8 cellular contexts compared by ENCODE assay signal in genomic region chr10:102121739-102122372, GRCh38.
A peak's percentile ranks its signal among the peaks of the same experiment; 100 is the strongest.
DNase-seq lines count a peak whose midpoint lies in the region; ATAC-seq lines count a peak whose summit lies in the region.
"Had no signal": no experiment of that assay in that cellular context is flagged by ENCODE, and none has a peak within 500 bp of the region (broad histone marks: within the 10 kb centered on the region; RNA-seq: fewer than 3 reads in every experiment).

No MANE protein-coding gene starts in this region.

- ATAC-seq in activated naive CD8-positive, alpha-beta T cell treated with anti-CD3 and anti-CD28 coated beads, Interleukin-2, amount 50 U/mL, for 24 hours: no peak
- ATAC-seq in stimulated activated effector memory CD8-positive, alpha-beta T cell treated with anti-CD3 and anti-CD28 coated beads, Interleukin-12 subunit alpha, Interleukin-12 subunit beta, amount 100 ng/mL, for 72 hours: no peak
- ATAC-seq in HG03460 (IDR thresholded peaks at IDR 0.05; ENCODE audit: unreplicated experiment): no peak
- ATAC-seq in HG02678 (IDR thresholded peaks at IDR 0.05; ENCODE audit: unreplicated experiment): no peak

- peaks cover 2% of the 10 kb centered on the region for H3K36me3 Mint-ChIP-seq in activated naive CD8-positive, alpha-beta T cell treated with anti-CD3 and anti-CD28 coated beads, Interleukin-2, amount 50 U/mL, for 24 hours (ENCODE audit: low read depth)
- peaks cover 22% of the 10 kb centered on the region for H3K36me3 Mint-ChIP-seq in stimulated activated effector memory CD8-positive, alpha-beta T cell treated with anti-CD3 and anti-CD28 coated beads, Interleukin-12 subunit alpha, Interleukin-12 subunit beta, amount 100 ng/mL, for 72 hours

- H3K27ac Mint-ChIP-seq in activated naive CD8-positive, alpha-beta T cell treated with anti-CD3 and anti-CD28 coated beads, Interleukin-2, amount 50 U/mL, for 24 hours: no peak overlapping the region
- H3K27ac Mint-ChIP-seq in stimulated activated effector memory CD8-positive, alpha-beta T cell treated with anti-CD3 and anti-CD28 coated beads, Interleukin-12 subunit alpha, Interleukin-12 subunit beta, amount 100 ng/mL, for 72 hours: peak overlapping the region; percentile 94

- H3K4me3 ChIP-seq in HUES6 (ENCODE audit: low read depth, low read length) (peak overlapping the region; percentile 90), iPS-11a (ENCODE audit: low read depth, low read length) (peak overlapping the region; percentile 76)

- peak overlapping the region; percentile 92 for H3K4me3 Mint-ChIP-seq in activated naive CD8-positive, alpha-beta T cell treated with anti-CD3 and anti-CD28 coated beads, Interleukin-2, amount 50 U/mL, for 24 hours
- peak overlapping the region; percentile 81 for H3K4me3 Mint-ChIP-seq in stimulated activated effector memory CD8-positive, alpha-beta T cell treated with anti-CD3 and anti-CD28 coated beads, Interleukin-12 subunit alpha, Interleukin-12 subunit beta, amount 100 ng/mL, for 72 hours

- H3K9me3 ChIP-seq in HUES6 (ENCODE audit: control insufficient read depth, insufficient read depth, low read depth, low read length): no peaks in the 10 kb centered on the region

- no peaks in the 10 kb centered on the region for H3K9me3 Mint-ChIP-seq in activated naive CD8-positive, alpha-beta T cell treated with anti-CD3 and anti-CD28 coated beads, Interleukin-2, amount 50 U/mL, for 24 hours
- no peaks in the 10 kb centered on the region for H3K9me3 Mint-ChIP-seq in stimulated activated effector memory CD8-positive, alpha-beta T cell treated with anti-CD3 and anti-CD28 coated beads, Interleukin-12 subunit alpha, Interleukin-12 subunit beta, amount 100 ng/mL, for 72 hours

- H3K4me1 ChIP-seq in HUES6 (ENCODE audit: control insufficient read depth, insufficient read depth, low read length): peaks cover 42% of the 10 kb centered on the region

- peaks cover 37% of the 10 kb centered on the region for H3K4me1 Mint-ChIP-seq in activated naive CD8-positive, alpha-beta T cell treated with anti-CD3 and anti-CD28 coated beads, Interleukin-2, amount 50 U/mL, for 24 hours
- peaks cover 40% of the 10 kb centered on the region for H3K4me1 Mint-ChIP-seq in stimulated activated effector memory CD8-positive, alpha-beta T cell treated with anti-CD3 and anti-CD28 coated beads, Interleukin-12 subunit alpha, Interleukin-12 subunit beta, amount 100 ng/mL, for 72 hours

- no peaks in the 10 kb centered on the region for H3K36me3 ChIP-seq in HUES6 (ENCODE audit: control insufficient read depth, insufficient read depth, low read length)

- H3K27me3 Mint-ChIP-seq in activated naive CD8-positive, alpha-beta T cell treated with anti-CD3 and anti-CD28 coated beads, Interleukin-2, amount 50 U/mL, for 24 hours: no peaks in the 10 kb centered on the region

- peak overlapping the region; percentile 91 for H3K9ac ChIP-seq in HUES6 (ENCODE audit: low read length)

- DNase-seq in activated naive CD8-positive, alpha-beta T cell treated with anti-CD3 and anti-CD28 coated beads, Interleukin-2, amount 50 U/mL, for 24 hours: no peak
- no peak for DNase-seq in stimulated activated effector memory CD8-positive, alpha-beta T cell treated with anti-CD3 and anti-CD28 coated beads, Interleukin-12 subunit alpha, Interleukin-12 subunit beta, amount 100 ng/mL, for 72 hours (ENCODE audit: low spot score in 2 of 2)
- DNase-seq in ACHN: no peak
- DNase-seq: KG1 had no signal

- in situ Hi-C loops in ACHN (cut with HindIII; ENCODE audit: low pct_ligation_motif_present, low pct_unique_long_range_greater_than_20kb, low sequenced_read_pairs): no loop called here

- no peaks in the 10 kb centered on the region for H3K27me3 ChIP-seq in HUES6 (ENCODE audit: control insufficient read depth, insufficient read depth, low read length)

- peak overlapping the region; percentile 94 for H3K27ac ChIP-seq in HUES6 (ENCODE audit: low read depth, low read length)
